In the genomic region with DNA sequence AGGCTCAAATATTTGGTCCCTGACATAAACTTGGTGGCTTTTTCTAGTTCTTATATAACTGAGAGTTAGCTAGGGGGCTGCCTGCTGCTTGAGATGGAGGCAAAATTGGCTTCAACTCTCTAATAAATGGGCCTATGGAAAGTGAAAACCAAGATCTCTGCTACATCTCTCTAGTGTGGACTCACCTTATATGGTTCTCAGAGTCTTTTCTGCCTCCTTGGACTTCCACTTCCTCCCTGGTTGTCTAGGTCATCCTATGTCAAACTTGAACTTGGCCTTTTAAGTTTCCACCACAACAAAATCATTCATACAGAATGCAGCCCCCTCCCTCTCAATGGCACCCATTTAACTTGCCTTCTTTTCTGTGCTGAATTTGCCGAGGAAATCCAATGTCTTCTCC, we compare ENCODE assay signal across 26 cellular contexts. TPM values are rescaled to one million over a fixed set of nuclear protein-coding genes. Genes with fewer than 3 reads are reported as not detected.
A peak's percentile ranks its signal among the peaks of the same experiment; 100 is the strongest.
DNase-seq lines count a peak whose midpoint lies in the region; ATAC-seq and TF ChIP-seq lines count a peak whose summit lies in the region.
"Had no signal": no experiment of that assay in that cellular context is flagged by ENCODE, and none has a peak within 500 bp of the region (broad histone marks: within the 10 kb centered on the region; RNA-seq: fewer than 3 reads in every experiment).

No MANE protein-coding gene starts in this region.

- peaks cover 10% of the 10 kb centered on the region; the same call in 1 of the 2 replicates for H3F3A ChIP-seq in SU-DHL-6 (ENCODE audit: insufficient read depth)

- no peaks in the 10 kb centered on the region for H3K27me3 ChIP-seq in BLaER1 treated with 17β-estradiol and CSF1 and Interleukin-3, amounts not matched to agents 10 nM and 100 nM
- H3K27me3 ChIP-seq in SU-DHL-6 (ENCODE audit: low read length) (no peaks in the 10 kb centered on the region), MG63 (peaks cover 7% of the 10 kb centered on the region; the same call in 1 of the 2 replicates)
- H3K27me3 ChIP-seq: brain microvascular endothelial cell, tibial nerve had no signal

- H3K9ac ChIP-seq in BLaER1 treated with 17β-estradiol and CSF1 and Interleukin-3, amounts not matched to agents 10 nM and 100 nM: no peak overlapping the region
- H3K9ac ChIP-seq in SU-DHL-6 (ENCODE audit: low read length): no peak overlapping the region

- H3K36me3 ChIP-seq in BLaER1 treated with 17β-estradiol and CSF1 and Interleukin-3, amounts not matched to agents 10 nM and 100 nM: no peaks in the 10 kb centered on the region
- H3K36me3 ChIP-seq in SU-DHL-6 (ENCODE audit: low read length) (no peaks in the 10 kb centered on the region), MG63 (no peaks in the 10 kb centered on the region)
- H3K36me3 ChIP-seq: brain microvascular endothelial cell, gastrocnemius medialis, tibial nerve had no signal

- peak overlapping the region; percentile 44 for H2AFZ ChIP-seq in SU-DHL-6 (ENCODE audit: low read depth, low read length, severe bottlenecking)

- DNase-seq in hippocampal formation (lab: John Stamatoyannopoulos, UW) (no peak), MG63 (no peak), DMS 273 treated with DMSO at 0.1 percent for 48 hours (lab: John Stamatoyannopoulos, UW) (no peak)
- no peak for DNase-seq in stimulated activated CD4-positive, alpha-beta T cell treated with anti-CD3 and anti-CD28 coated beads, Interleukin-4, amount 100 ng/mL, for 4 hours
- DNase-seq: activated CD4-positive, alpha-beta memory T cell treated with anti-CD3 and anti-CD28 coated beads, Interleukin-2, amount 10 ng/mL, durations not matched to agents 7 days and 5 days; activated CD8-positive, alpha-beta memory T cell treated with anti-CD3 and anti-CD28 coated beads, Interleukin-2, amount 50 U/mL, for 4 hours; activated naive CD4-positive, alpha-beta T cell treated with anti-CD3 and anti-CD28 coated beads for 36 hours; brain microvascular endothelial cell; CD8-positive, alpha-beta memory T cell; gastrocnemius medialis; HCEC 1CT; kidney glomerular epithelial cell; NCI-H1105 treated with DMSO at 0.1 percent for 48 hours; NCI-H1930; NCI-H510A treated with DMSO at 0.1 percent for 48 hours; posterior cingulate gyrus; right cardiac atrium; SHP77; stimulated activated CD4-positive, alpha-beta T cell treated with anti-CD3 and anti-CD28 coated beads, Interleukin-1b, Interleukin-23, amount 100 ng/mL, for 48 hours had no signal

- TF ChIP-seq CTCF in SU-DHL-6 (IDR thresholded peaks at IDR 0.05; ENCODE audit: insufficient read depth, low read length, poor library complexity, severe bottlenecking): no peak

- H3K4me3 ChIP-seq in BLaER1 treated with 17β-estradiol and CSF1 and Interleukin-3, amounts not matched to agents 10 nM and 100 nM: no peak overlapping the region
- H3K4me3 ChIP-seq in SU-DHL-6 (ENCODE audit: insufficient read depth, low read length, poor library complexity, severe bottlenecking) (no peak overlapping the region), MG63 (no peak overlapping the region)
- H3K4me3 ChIP-seq: A549, gastrocnemius medialis, tibial nerve had no signal

- peaks cover 39 to 50% (median 45%) of the 10 kb centered on the region in 10 experiments for H3K4me1 ChIP-seq in BLaER1 treated with 17β-estradiol and CSF1 and Interleukin-3, amounts not matched to agents 10 nM and 100 nM
- H3K4me1 ChIP-seq: gastrocnemius medialis had no signal

- peaks cover 0 to 17% (median 10%) of the 10 kb centered on the region in 11 experiments; a peak in 12 of 22 replicates for H3K9me3 ChIP-seq in BLaER1 treated with 17β-estradiol and CSF1 and Interleukin-3, amounts not matched to agents 10 nM and 100 nM (replicated peaks in 1 of 11)
- H3K9me3 ChIP-seq in SU-DHL-6 (ENCODE audit: insufficient read depth, low read length): no peaks in the 10 kb centered on the region
- H3K9me3 ChIP-seq in MG63: no peaks in the 10 kb centered on the region
- H3K9me3 ChIP-seq: A549, gastrocnemius medialis, tibial nerve had no signal

- ATAC-seq in GM18867 (IDR thresholded peaks at IDR 0.05; ENCODE audit: unreplicated experiment) (peak; percentile 39), HG02885 (IDR thresholded peaks at IDR 0.05; ENCODE audit: poor library complexity, unreplicated experiment) (peak; percentile 54)
- ATAC-seq: A549, gastrocnemius medialis, Panc1, right cardiac atrium had no signal

- H3K9me2 ChIP-seq in SU-DHL-6 (replicated peaks; ENCODE audit: insufficient read depth, low read length): no peaks in the 10 kb centered on the region

- H4K20me1 ChIP-seq in BLaER1 treated with 17β-estradiol and CSF1 and Interleukin-3, amounts not matched to agents 10 nM and 100 nM: no peaks in the 10 kb centered on the region
- H4K20me1 ChIP-seq in SU-DHL-6 (ENCODE audit: low read depth, low read length): no peaks in the 10 kb centered on the region

- peak overlapping the region; percentile 2 to 67 (median 22); a peak in 18 of 22 replicates for H3K4me2 ChIP-seq in BLaER1 treated with 17β-estradiol and CSF1 and Interleukin-3, amounts not matched to agents 10 nM and 100 nM
- peak overlapping the region; percentile 13 for H3K4me2 ChIP-seq in SU-DHL-6 (ENCODE audit: low read depth, low read length, poor library complexity, severe bottlenecking)
- H3K4me2 ChIP-seq: A549 had no signal

- H3K79me2 ChIP-seq in SU-DHL-6 (ENCODE audit: insufficient read depth, low read length): no peaks in the 10 kb centered on the region

- peak overlapping the region in 5 of 11 experiments; percentile 10 to 45 (median 17); a peak in 8 of 22 replicates for H3K27ac ChIP-seq in BLaER1 treated with 17β-estradiol and CSF1 and Interleukin-3, amounts not matched to agents 10 nM and 100 nM
- H3K27ac ChIP-seq in SU-DHL-6 (ENCODE audit: low read depth, low read length): peak overlapping the region; percentile 35; the same call in 1 of the 2 replicates
- H3K27ac ChIP-seq: A549, brain microvascular endothelial cell, gastrocnemius medialis, tibial nerve had no signal

RNA-seq across cellular contexts. Expression of a gene that starts 23.9 kb away (rescaled TPM):
- total RNA-seq in MG63 (2014; rRNA removed; shearing (Covaris generic); ENCODE audit: low replicate concordance): not detected in 2 replicates
